10 cellular contexts compared by ENCODE assay signal in the genomic region with DNA sequence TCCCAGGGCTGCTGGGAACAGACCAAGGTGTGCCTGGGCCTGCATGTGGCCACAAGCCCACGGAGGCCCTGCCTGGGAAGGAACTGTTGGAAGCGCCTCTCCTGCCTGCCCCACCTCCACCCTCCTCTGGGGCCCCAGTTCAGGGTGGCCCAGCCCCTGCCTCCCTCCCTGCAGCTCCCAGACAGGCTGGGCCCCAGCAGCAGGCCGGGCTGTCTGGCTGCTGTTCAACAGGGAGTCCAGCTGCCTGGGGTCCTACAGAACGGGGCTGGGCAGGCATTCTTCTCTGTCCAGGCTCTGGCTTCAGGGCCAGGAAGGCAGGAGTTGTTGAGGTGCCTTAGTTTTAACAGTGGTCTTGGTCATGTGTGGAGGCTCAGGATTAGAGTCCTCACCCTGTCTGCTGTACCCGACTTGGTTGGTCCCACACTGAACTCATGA. TPM values are rescaled to one million over a fixed set of nuclear protein-coding genes. Genes with fewer than 3 reads are reported as not detected.
DNase-seq lines count a peak whose midpoint lies in the region; ATAC-seq and TF ChIP-seq lines count a peak whose summit lies in the region.
"Had no signal": no experiment of that assay in that cellular context is flagged by ENCODE, and none has a peak within 500 bp of the region (broad histone marks: within the 10 kb centered on the region; RNA-seq: fewer than 3 reads in every experiment).

No MANE protein-coding gene starts in this region.

- ATAC-seq in WTC11 (no peak; the same call in none of the 2 replicates), Right ventricle myocardium inferior (peak; percentile 72)
- ATAC-seq: activated CD8-positive, alpha-beta T cell treated with anti-CD3 and anti-CD28 coated beads for 36 hours had no signal

- no peak overlapping the region for H3K4me2 ChIP-seq in neural progenitor cell

- H3K9ac ChIP-seq in neural progenitor cell, result no peak overlapping the region

- H3F3A ChIP-seq in neural progenitor cell (ENCODE audit: low read depth), result no peaks in the 10 kb centered on the region

- H3K4me1 Mint-ChIP-seq in WTC11, result 0 out of 2 replicates have a peak, but pooled peaks cover 2% of the 10 kb centered on the region
- H3K4me1 Mint-ChIP-seq in neural progenitor cell, result peaks cover 29% of the 10 kb centered on the region
- peaks cover 57% of the 10 kb centered on the region for H3K4me1 Mint-ChIP-seq in type B pancreatic cell (ENCODE audit: unreplicated experiment)

- DNase-seq in WTC11 (ENCODE audit: low spot score), result no peak
- DNase-seq in Right ventricle myocardium inferior (ENCODE audit: missing footprints), result no peak
- peak; percentile 36 for DNase-seq in neural progenitor cell (ENCODE audit: low spot score)
- DNase-seq in type B pancreatic cell (ENCODE audit: extremely low spot score, unreplicated experiment), result no peak
- DNase-seq in HT-29 (ENCODE audit: low spot score), result no peak
- DNase-seq in GOT3 (lab: John Stamatoyannopoulos, UW), result no peak
- no peak for DNase-seq in AG20443 (ENCODE audit: low spot score)
- DNase-seq: activated CD8-positive, alpha-beta T cell treated with anti-CD3 and anti-CD28 coated beads for 36 hours; amniotic stem cell; stimulated activated CD4-positive, alpha-beta T cell treated with anti-CD3 and anti-CD28 coated beads, Interleukin-2, amount 100 ng/mL, for 24 hours had no signal

- H3K4me1 ChIP-seq in neural progenitor cell, result peaks cover 8% of the 10 kb centered on the region

- POLR2A ChIA-PET in WTC11 (lab: Charles Lee), result no interaction called here

- CTCF ChIA-PET in WTC11 (lab: Charles Lee), result interaction anchor here (0.7 kb wide), 1 partner anchor 53 kb away, joined by 3 read pairs; no protein-coding TSS in a partner anchor

- peak overlapping the region; percentile 9; the same call in 1 of the 2 replicates for H3K27ac Mint-ChIP-seq in WTC11
- H3K27ac Mint-ChIP-seq in neural progenitor cell, result no peak overlapping the region
- H3K27ac Mint-ChIP-seq in type B pancreatic cell, result peak overlapping the region; percentile 77
- H3K27ac Mint-ChIP-seq: activated CD8-positive, alpha-beta T cell treated with anti-CD3 and anti-CD28 coated beads for 36 hours had no signal

- peaks cover 11% of the 10 kb centered on the region for H3K79me2 ChIP-seq in neural progenitor cell (ENCODE audit: low read depth)

- H3K27ac ChIP-seq in neural progenitor cell, result no peak overlapping the region

- TF ChIP-seq CTCF in WTC11 (IDR thresholded peaks at IDR 0.05) (no peak), neural progenitor cell (IDR thresholded peaks at IDR 0.05) (no peak), type B pancreatic cell (conservative IDR thresholded peaks at IDR 0.05) (no peak)

- H3K4me3 Mint-ChIP-seq in WTC11 (no peak overlapping the region), neural progenitor cell (no peak overlapping the region), type B pancreatic cell (peak overlapping the region; percentile 41)
- H3K4me3 Mint-ChIP-seq: activated CD8-positive, alpha-beta T cell treated with anti-CD3 and anti-CD28 coated beads for 36 hours had no signal

- H3K27me3 Mint-ChIP-seq in WTC11 (ENCODE audit: low read depth) (no peaks in the 10 kb centered on the region), neural progenitor cell (ENCODE audit: insufficient read depth, low read depth) (peaks cover 3% of the 10 kb centered on the region), type B pancreatic cell (no peaks in the 10 kb centered on the region)
- H3K27me3 Mint-ChIP-seq: activated CD8-positive, alpha-beta T cell treated with anti-CD3 and anti-CD28 coated beads for 36 hours had no signal

- no peaks in the 10 kb centered on the region for H3K9me3 ChIP-seq in neural progenitor cell (ENCODE audit: low read depth)

- H3K9me3 Mint-ChIP-seq in WTC11, result no peaks in the 10 kb centered on the region
- H3K9me3 Mint-ChIP-seq in neural progenitor cell, result no peaks in the 10 kb centered on the region
- H3K9me3 Mint-ChIP-seq in type B pancreatic cell, result no peaks in the 10 kb centered on the region
- H3K9me3 Mint-ChIP-seq: activated CD8-positive, alpha-beta T cell treated with anti-CD3 and anti-CD28 coated beads for 36 hours had no signal

- peaks cover 32% of the 10 kb centered on the region for H4K20me1 ChIP-seq in neural progenitor cell (ENCODE audit: low read depth)

- no peaks in the 10 kb centered on the region for H3K36me3 ChIP-seq in neural progenitor cell

- no peak overlapping the region for H3K4me3 ChIP-seq in neural progenitor cell

- H3K27me3 ChIP-seq in neural progenitor cell, result no peaks in the 10 kb centered on the region

- H3K36me3 Mint-ChIP-seq in WTC11 (no peaks in the 10 kb centered on the region), neural progenitor cell (no peaks in the 10 kb centered on the region), type B pancreatic cell (peaks cover 7% of the 10 kb centered on the region)

- intact Hi-C loops in Right ventricle myocardium inferior (cut with DNase I), result no loop called here

- H2AFZ ChIP-seq in neural progenitor cell (replicated peaks), result no peak overlapping the region

TF ChIP-seq in WTC11, 78 proteins besides CTCF, POLR2A, EP300 and RAD21:
- 0 out of 2 replicates have a peak, but pooled peaks have one; percentile 6 for TF ChIP-seq GABPB1 (CRISPR knock-in tag; IDR thresholded peaks at IDR 0.05)
- TF ChIP-seq NR1H2 (CRISPR knock-in tag; IDR thresholded peaks at IDR 0.05), result no peak
- TF ChIP-seq, protein P1, sequence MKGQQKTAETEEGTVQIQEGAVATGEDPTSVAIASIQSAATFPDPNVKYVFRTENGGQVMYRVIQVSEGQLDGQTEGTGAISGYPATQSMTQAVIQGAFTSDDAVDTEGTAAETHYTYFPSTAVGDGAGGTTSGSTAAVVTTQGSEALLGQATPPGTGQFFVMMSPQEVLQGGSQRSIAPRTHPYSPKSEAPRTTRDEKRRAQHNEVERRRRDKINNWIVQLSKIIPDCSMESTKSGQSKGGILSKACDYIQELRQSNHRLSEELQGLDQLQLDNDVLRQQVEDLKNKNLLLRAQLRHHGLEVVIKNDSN (CRISPR knock-in tag; IDR thresholded peaks at IDR 0.05), result no peak
TF ChIP-seq in WTC11: peak in this region for 1.

RNA-seq across cellular contexts. Expression of a gene that starts 11.8 kb away (rescaled TPM):
- 8.3 to 12.4 TPM (median 11.2 TPM) in 3 replicates for total RNA-seq in WTC11 (2021)
- 16.0 TPM for total RNA-seq in Right ventricle myocardium inferior
- 1.8 and 5.3 TPM in 2 replicates for total RNA-seq in neural progenitor cell (ENCODE audit: low replicate concordance)
- total RNA-seq in type B pancreatic cell (ENCODE audit: low replicate concordance), result 13.6 and 24.0 TPM in 2 replicates
- total RNA-seq in HT-29 (2014; rRNA removed; shearing (Covaris generic)), result 2.0 and 3.7 TPM in 2 replicates
